22 cellular contexts compared by ENCODE assay signal in the genomic region with DNA sequence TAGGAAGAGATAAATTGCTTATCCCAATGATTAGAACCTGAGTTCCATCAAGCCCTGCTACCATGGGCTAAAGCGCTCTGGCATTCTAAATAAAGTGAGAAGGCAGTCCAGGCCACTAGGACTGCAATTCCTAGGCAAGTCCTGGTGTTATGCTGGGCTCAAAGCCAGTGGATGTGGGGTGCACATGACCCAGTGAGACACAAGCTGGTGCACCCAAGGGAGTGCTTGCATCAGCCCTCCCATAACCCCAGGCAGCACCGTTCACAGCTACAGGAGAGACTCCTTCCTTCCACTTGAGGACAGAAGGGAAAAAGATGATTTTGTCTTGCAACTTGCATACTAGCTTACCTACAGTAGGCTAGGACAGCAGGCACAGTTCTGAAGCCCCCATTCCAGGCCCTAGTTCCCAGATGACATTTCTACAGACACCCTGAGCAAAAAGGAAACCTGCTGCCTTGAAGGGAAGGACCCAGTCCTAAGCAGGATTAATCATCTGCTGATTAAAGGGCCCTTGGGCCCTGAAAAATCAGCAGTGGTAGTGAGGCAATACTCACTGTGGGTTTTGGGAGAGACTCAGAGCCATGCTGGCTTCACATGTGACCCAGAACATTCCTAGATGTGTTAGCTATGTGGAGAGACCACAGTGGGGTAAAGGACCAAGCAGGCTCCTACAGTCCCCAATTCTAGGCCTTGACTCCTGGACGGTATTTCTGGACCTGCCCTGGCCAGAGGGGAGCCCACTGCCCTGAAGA.
DNase-seq lines count a peak whose midpoint lies in the region; ATAC-seq and TF ChIP-seq lines count a peak whose summit lies in the region.
"Had no signal": no experiment of that assay in that cellular context is flagged by ENCODE, and none has a peak within 500 bp of the region (broad histone marks: within the 10 kb centered on the region; RNA-seq: fewer than 3 reads in every experiment).

No MANE protein-coding gene starts in this region.

- intact Hi-C loops in cardiac septum (cut with DNase I): no loop called here
- intact Hi-C loops in left ventricle myocardium inferior (cut with micrococcal nuclease): no loop called here
- intact Hi-C loops in ascending aorta (cut with DNase I): no loop called here

- TF ChIP-seq CTCF in left ventricle myocardium inferior (IDR thresholded peaks at IDR 0.05; ENCODE audit: borderline replicate concordance): no peak
- no peak for TF ChIP-seq CTCF in epithelial cell of esophagus (IDR thresholded peaks at IDR 0.05; ENCODE audit: insufficient read depth, low read depth, low read length, missing control alignments)
- TF ChIP-seq CTCF in ascending aorta (IDR thresholded peaks at IDR 0.05): no peak

- no peak for ATAC-seq in T-cell (replicated peaks in 1 of 4)

- H3K4me1 Mint-ChIP-seq in T-cell: no peaks in the 10 kb centered on the region
- H3K4me1 Mint-ChIP-seq: CD4-positive, CD25-positive, alpha-beta regulatory T cell had no signal

- H3K9me3 ChIP-seq in left ventricle myocardium inferior (replicated peaks): peaks cover 10% of the 10 kb centered on the region
- peaks cover 0 to 3% of the 10 kb centered on the region in 2 donors for H3K9me3 ChIP-seq in ascending aorta
- H3K9me3 ChIP-seq: BE2C, Peyer's patch had no signal

- H3K9me3 Mint-ChIP-seq in T-cell: peaks cover 11 to 21% (median 12%) of the 10 kb centered on the region in 3 donors

- no peak overlapping the region for H3K4me3 ChIP-seq in left ventricle myocardium inferior
- no peak overlapping the region for H3K4me3 ChIP-seq in epithelial cell of esophagus (ENCODE audit: low read length)
- no peak overlapping the region for H3K4me3 ChIP-seq in ascending aorta
- H3K4me3 ChIP-seq: Peyer's patch had no signal

- no peaks in the 10 kb centered on the region for H3K4me1 ChIP-seq in left ventricle myocardium inferior
- H3K4me1 ChIP-seq in ascending aorta: no peaks in the 10 kb centered on the region
- H3K4me1 ChIP-seq: BE2C, Peyer's patch had no signal

- H3K27ac ChIP-seq in left ventricle myocardium inferior (replicated peaks) (no peak overlapping the region), ascending aorta (no peak overlapping the region)
- H3K27ac ChIP-seq: KMS-11, Peyer's patch had no signal

- H3K4me3 Mint-ChIP-seq in T-cell: no peak overlapping the region
- H3K4me3 Mint-ChIP-seq: CD4-positive, CD25-positive, alpha-beta regulatory T cell; HFFc6 had no signal

- no peaks in the 10 kb centered on the region for H3K36me3 Mint-ChIP-seq in T-cell
- H3K36me3 Mint-ChIP-seq: CD4-positive, CD25-positive, alpha-beta regulatory T cell had no signal

- POLR2A ChIA-PET in T-cell (lab: Charles Lee): no interaction called here

- H3K27me3 ChIP-seq in left ventricle myocardium inferior (ENCODE audit: low read depth) (no peaks in the 10 kb centered on the region), ascending aorta (no peaks in the 10 kb centered on the region)
- H3K27me3 ChIP-seq: BE2C, Peyer's patch had no signal

- no peaks in the 10 kb centered on the region for H3K36me3 ChIP-seq in left ventricle myocardium inferior
- no peaks in the 10 kb centered on the region for H3K36me3 ChIP-seq in ascending aorta
- H3K36me3 ChIP-seq: BE2C, Peyer's patch had no signal

- H3K27ac Mint-ChIP-seq in T-cell: no peak overlapping the region
- H3K27ac Mint-ChIP-seq: CD4-positive, CD25-positive, alpha-beta regulatory T cell; HFFc6 had no signal

- CTCF ChIA-PET in T-cell (lab: Charles Lee): no interaction called here

- H3K27me3 Mint-ChIP-seq in T-cell: peaks cover 0 to 3% of the 10 kb centered on the region in 2 donors
- H3K27me3 Mint-ChIP-seq: CD4-positive, CD25-positive, alpha-beta regulatory T cell had no signal

- DNase-seq in cardiac septum (ENCODE audit: low spot score) (peak; percentile 68), left ventricle myocardium inferior (no peak), epithelial cell of esophagus (ENCODE audit: low read depth) (peak; percentile 36), glomerular visceral epithelial cell (ENCODE audit: extremely low spot score) (peak; percentile 8), NCI-H1105 treated with DMSO at 0.1 percent for 48 hours (lab: John Stamatoyannopoulos, UW) (no peak), T-cell (no peak), NCI-H1694 (lab: John Stamatoyannopoulos, UW) (no peak), ascending aorta (ENCODE audit: low spot score in 2 of 2) (no peak)
- DNase-seq: 8988T; BE2C; CD4-positive, CD25-positive, alpha-beta regulatory T cell; COR-L47; DMS 273 treated with DMSO at 0.1 percent for 48 hours; DND-41; H7; HFFc6; NCI-H1048; NCI-H146; NCI-H2081; NCI-H446 treated with DMSO at 0.1 percent for 48 hours; Peyer's patch had no signal

Comparison
In these comparisons a context has a peak if more than half of its experiments do, and no peak if none do; other contexts are left out.
1. DNase-seq: peak in cardiac septum (single experiment), epithelial cell of esophagus (single experiment) and glomerular visceral epithelial cell (single experiment); none in left ventricle myocardium inferior (single experiment), NCI-H1105 treated with DMSO at 0.1 percent for 48 hours (single experiment), T-cell (0 of 34), NCI-H1694 (single experiment) and ascending aorta (0 of 2).